1 cellular context compared by ENCODE assay signal in genomic region chr20:5528719-5529256, GRCh38.
A peak's percentile ranks its signal among the peaks of the same experiment; 100 is the strongest.
TF ChIP-seq lines count a peak whose summit lies in the region.

No MANE protein-coding gene starts in this region.

TF ChIP-seq in HepG2, 621 proteins besides CTCF, POLR2A, EP300 and RAD21 (continued from another document and continues in another):
- TF ChIP-seq ZC3H4 (CRISPR knock-in tag; IDR thresholded peaks at IDR 0.05; ENCODE audit: borderline replicate concordance) = no peak
- TF ChIP-seq BCL6 (CRISPR knock-in tag; IDR thresholded peaks at IDR 0.05) = peak; percentile 73
- TF ChIP-seq HMGXB4 (CRISPR knock-in tag; IDR thresholded peaks at IDR 0.05; ENCODE audit: borderline replicate concordance in 1 of 2, low read depth in 1 of 2) = peak in 1 of 2 experiments; percentile 43; a peak in 1 of 4 replicates
- 0 out of 2 replicates have a peak, but pooled peaks have one; percentile 12 for TF ChIP-seq KDM2A (CRISPR knock-in tag; IDR thresholded peaks at IDR 0.05; ENCODE audit: borderline replicate concordance, low read depth)
- no peak for TF ChIP-seq SUZ12 (IDR thresholded peaks at IDR 0.05; ENCODE audit: low read depth, low read length)
- TF ChIP-seq SIX4 (CRISPR knock-in tag; IDR thresholded peaks at IDR 0.05) = no peak
- peak; percentile 46; the same call in 1 of the 2 replicates for TF ChIP-seq BHLHE40 (IDR thresholded peaks at IDR 0.05; ENCODE audit: low read length)
- TF ChIP-seq HMGA1 (CRISPR knock-in tag; conservative IDR thresholded peaks at IDR 0.05) = 0 out of 2 replicates have a peak, but pooled peaks have one; percentile 54
- TF ChIP-seq ZNF570 (CRISPR knock-in tag; IDR thresholded peaks at IDR 0.05; ENCODE audit: borderline replicate concordance) = 0 out of 2 replicates have a peak, but pooled peaks have one; percentile 44
- no peak for TF ChIP-seq SALL1 (CRISPR knock-in tag; IDR thresholded peaks at IDR 0.05)
- peak; percentile 33; the same call in 1 of the 2 replicates for TF ChIP-seq KMT2A (CRISPR knock-in tag; IDR thresholded peaks at IDR 0.05)
- no peak for TF ChIP-seq DZIP1 (CRISPR knock-in tag; IDR thresholded peaks at IDR 0.05)
- no peak for TF ChIP-seq ZNF335 (CRISPR knock-in tag; IDR thresholded peaks at IDR 0.05)
- peak; percentile 85 for TF ChIP-seq XRCC5 (optimal IDR thresholded peaks at IDR 0.05; ENCODE audit: low read length)
- TF ChIP-seq FOXM1 (CRISPR knock-in tag; IDR thresholded peaks at IDR 0.05) = no peak
- no peak for TF ChIP-seq E2F5 (CRISPR knock-in tag; conservative IDR thresholded peaks at IDR 0.05)
- TF ChIP-seq MEIS1 (CRISPR knock-in tag; IDR thresholded peaks at IDR 0.05; ENCODE audit: borderline replicate concordance) = peak; percentile 75; the same call in 1 of the 2 replicates
- TF ChIP-seq SSRP1 (CRISPR knock-in tag; IDR thresholded peaks at IDR 0.05) = 0 out of 2 replicates have a peak, but pooled peaks have one; percentile 43
- TF ChIP-seq MAX (IDR thresholded peaks at IDR 0.05) = no peak
- peak; percentile 19; the same call in 1 of the 2 replicates for TF ChIP-seq MYPOP (CRISPR knock-in tag; IDR thresholded peaks at IDR 0.05)
- no peak for TF ChIP-seq HNF1A (IDR thresholded peaks at IDR 0.05; ENCODE audit: low read depth)
- 0 out of 2 replicates have a peak, but pooled peaks have one; percentile 47 for TF ChIP-seq HNF1A (CRISPR knock-in tag; IDR thresholded peaks at IDR 0.05; ENCODE audit: borderline replicate concordance)
- peak; percentile 38; the same call in 1 of the 2 replicates for TF ChIP-seq MED1 (CRISPR knock-in tag; IDR thresholded peaks at IDR 0.05)
- peak; percentile 35; the same call in 1 of the 2 replicates for TF ChIP-seq THAP11 (CRISPR knock-in tag; IDR thresholded peaks at IDR 0.05)
- no peak for TF ChIP-seq SMARCE1 (IDR thresholded peaks at IDR 0.05; ENCODE audit: borderline replicate concordance)
- TF ChIP-seq ZSCAN12 (CRISPR knock-in tag; IDR thresholded peaks at IDR 0.05) = no peak
- TF ChIP-seq ZNF878 (CRISPR knock-in tag; IDR thresholded peaks at IDR 0.05) = 0 out of 2 replicates have a peak, but pooled peaks have one; percentile 12
- TF ChIP-seq HMG20A (CRISPR knock-in tag; IDR thresholded peaks at IDR 0.05; ENCODE audit: borderline replicate concordance) = 0 out of 2 replicates have a peak, but pooled peaks have one; percentile 4
- peak; percentile 43; the same call in 1 of the 2 replicates for TF ChIP-seq PITX1 (CRISPR knock-in tag; IDR thresholded peaks at IDR 0.05)
- peak; percentile 60; the same call in 1 of the 2 replicates for TF ChIP-seq HINFP (CRISPR knock-in tag; IDR thresholded peaks at IDR 0.05; ENCODE audit: low read depth)
- no peak for TF ChIP-seq ZSCAN22 (CRISPR knock-in tag; IDR thresholded peaks at IDR 0.05)
- no peak for TF ChIP-seq CERS6 (CRISPR knock-in tag; IDR thresholded peaks at IDR 0.05)
- 0 out of 2 replicates have a peak, but pooled peaks have one; percentile 38 for TF ChIP-seq ZNF343 (CRISPR knock-in tag; IDR thresholded peaks at IDR 0.05)
- TF ChIP-seq RARG (CRISPR knock-in tag; IDR thresholded peaks at IDR 0.05; ENCODE audit: low read depth) = 0 out of 2 replicates have a peak, but pooled peaks have one; percentile 58
- no peak for TF ChIP-seq ZSCAN5A (CRISPR knock-in tag; IDR thresholded peaks at IDR 0.05; ENCODE audit: borderline replicate concordance)
- TF ChIP-seq THAP7 (CRISPR knock-in tag; IDR thresholded peaks at IDR 0.05) = 0 out of 2 replicates have a peak, but pooled peaks have one; percentile 5
- no peak for TF ChIP-seq NR2F6 (IDR thresholded peaks at IDR 0.05)
- peak; percentile 27; the same call in 1 of the 2 replicates for TF ChIP-seq NR2F6 (CRISPR knock-in tag; IDR thresholded peaks at IDR 0.05)
- no peak for TF ChIP-seq TCF7 (IDR thresholded peaks at IDR 0.05; ENCODE audit: low read depth)
- TF ChIP-seq MAZ (IDR thresholded peaks at IDR 0.05; ENCODE audit: borderline replicate concordance, low read depth, low read length) = 0 out of 2 replicates have a peak, but pooled peaks have one; percentile 28
- TF ChIP-seq MAZ (CRISPR knock-in tag; IDR thresholded peaks at IDR 0.05; ENCODE audit: low read depth) = no peak
- no peak for TF ChIP-seq GPBP1L1 (CRISPR knock-in tag; IDR thresholded peaks at IDR 0.05)
- no peak for TF ChIP-seq ZNF841 (CRISPR knock-in tag; IDR thresholded peaks at IDR 0.05; ENCODE audit: borderline replicate concordance)
- TF ChIP-seq ZNF232 (CRISPR knock-in tag; IDR thresholded peaks at IDR 0.05; ENCODE audit: borderline replicate concordance) = no peak
